In the genomic region with DNA sequence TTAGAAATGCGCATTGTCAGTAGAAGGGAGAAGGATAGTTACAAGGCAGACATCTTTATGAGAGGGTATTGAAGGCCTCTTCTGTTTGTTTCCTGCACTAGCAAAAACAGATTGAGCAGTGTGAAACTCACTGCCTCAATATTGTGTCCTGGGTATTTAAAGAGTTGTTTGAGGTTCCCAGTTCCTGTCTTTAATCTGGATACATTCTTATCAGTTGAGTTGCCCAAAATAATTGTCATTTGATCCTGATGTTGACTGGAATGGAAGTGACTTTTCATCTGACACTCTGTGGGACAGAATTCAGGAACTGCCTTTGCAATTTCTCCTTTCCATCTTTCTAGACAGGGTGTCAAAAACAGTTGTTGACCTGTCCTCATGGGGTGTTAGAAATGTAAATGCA, we compare ENCODE assay signal across 1 cellular context.
TF ChIP-seq lines count a peak whose summit lies in the region.

No MANE protein-coding gene starts in this region.

TF ChIP-seq in H1, 55 proteins besides CTCF, POLR2A, EP300 and RAD21 (continued from another document):
- TF ChIP-seq FOSL1 (IDR thresholded peaks at IDR 0.05; ENCODE audit: insufficient read depth, low read depth, low read length) = no peak
- no peak for TF ChIP-seq BACH1 (IDR thresholded peaks at IDR 0.05; ENCODE audit: low read length)
- no peak for TF ChIP-seq CHD1 (IDR thresholded peaks at IDR 0.05; ENCODE audit: low read depth, low read length)
- TF ChIP-seq KDM5A (IDR thresholded peaks at IDR 0.05; ENCODE audit: low read length) = no peak
- no peak for TF ChIP-seq SIX5 (IDR thresholded peaks at IDR 0.05; ENCODE audit: low read depth, low read length)
- TF ChIP-seq, protein P1, sequence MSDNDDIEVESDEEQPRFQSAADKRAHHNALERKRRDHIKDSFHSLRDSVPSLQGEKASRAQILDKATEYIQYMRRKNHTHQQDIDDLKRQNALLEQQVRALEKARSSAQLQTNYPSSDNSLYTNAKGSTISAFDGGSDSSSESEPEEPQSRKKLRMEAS (IDR thresholded peaks at IDR 0.05) = no peak
- no peak for TF ChIP-seq BRCA1 (IDR thresholded peaks at IDR 0.05; ENCODE audit: low read depth, low read length)
- no peak for TF ChIP-seq TBP (IDR thresholded peaks at IDR 0.05; ENCODE audit: low read depth, low read length)
- no peak for TF ChIP-seq KDM1A (IDR thresholded peaks at IDR 0.05; ENCODE audit: borderline replicate concordance, low read length)
- no peak for TF ChIP-seq HDAC6 (IDR thresholded peaks at IDR 0.05; ENCODE audit: low read depth, low read length)
- TF ChIP-seq NANOG (IDR thresholded peaks at IDR 0.05; ENCODE audit: insufficient read depth, low read depth, low read length, poor library complexity, severe bottlenecking) = no peak
- TF ChIP-seq SAP30 (IDR thresholded peaks at IDR 0.05; ENCODE audit: insufficient read depth, insufficient replicate concordance, low read length) = no peak
